Comparison of ENCODE assay signal across 11 cellular contexts in the genomic region with DNA sequence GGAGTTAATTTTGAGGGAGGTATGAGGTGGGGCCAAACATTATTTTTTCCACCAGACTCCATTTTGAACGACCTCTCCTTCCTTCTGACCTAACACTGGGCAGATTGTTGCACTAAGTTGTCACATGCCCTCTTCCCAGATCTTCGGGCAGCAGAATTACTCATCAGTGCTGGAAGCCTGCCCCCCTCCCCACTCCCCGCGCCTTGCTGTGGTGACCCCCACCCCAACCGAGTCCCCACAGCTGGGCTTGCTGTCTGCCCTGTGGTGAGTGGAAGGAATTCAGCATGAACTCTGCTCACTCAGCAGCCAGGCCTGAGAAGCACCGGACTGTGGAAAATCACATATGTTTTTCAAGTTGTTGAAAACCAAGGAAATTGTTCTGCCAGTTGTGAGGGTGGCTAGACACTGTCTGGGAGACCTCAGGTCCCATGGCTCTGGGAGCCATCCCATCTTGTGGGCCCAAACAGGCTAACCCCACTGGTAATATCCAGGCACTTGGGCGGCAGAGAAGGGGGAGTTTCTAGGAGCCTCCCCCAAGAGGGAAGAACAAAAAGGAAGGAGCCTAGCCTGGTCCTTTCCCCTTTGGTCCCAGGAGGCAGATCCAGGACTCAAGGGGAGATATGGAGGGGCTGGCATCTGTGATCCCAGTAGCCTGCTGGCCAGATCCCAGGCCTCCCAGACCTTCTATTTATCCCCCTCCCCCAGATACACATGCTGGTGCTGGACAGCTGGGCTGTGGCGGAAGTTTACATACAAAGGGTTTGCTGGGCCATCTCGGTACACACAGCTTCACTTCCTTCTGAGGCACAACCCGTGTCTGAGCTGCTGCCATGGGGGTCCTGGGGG. TPM values are rescaled to one million over a fixed set of nuclear protein-coding genes. Genes with fewer than 3 reads are reported as not detected.
DNase-seq lines count a peak whose midpoint lies in the region; ATAC-seq, FAIRE-seq and TF ChIP-seq lines count a peak whose summit lies in the region.
"Had no signal": no experiment of that assay in that cellular context is flagged by ENCODE, and none has a peak within 500 bp of the region (broad histone marks: within the 10 kb centered on the region; RNA-seq: fewer than 3 reads in every experiment).

No MANE protein-coding gene starts in this region.

- no peaks in the 10 kb centered on the region for H3K4me1 ChIP-seq in adrenal gland (replicated peaks in 1 of 2)
- H3K4me1 ChIP-seq in hepatocyte (ENCODE audit: insufficient read depth): peaks cover 12% of the 10 kb centered on the region
- peaks cover 26% of the 10 kb centered on the region for H3K4me1 ChIP-seq in stomach smooth muscle (ENCODE audit: control insufficient read depth, insufficient read depth, low read length)

- DNase-seq in GM12891 (ENCODE audit: insufficient read length, low spot score) (no peak), adrenal gland (peak in 2 of 7 donors; percentile 49 to 50), hepatocyte (ENCODE audit: low spot score) (peak; percentile 59), ACHN (no peak), NCI-H1105 treated with DMSO at 0.1 percent for 48 hours (lab: John Stamatoyannopoulos, UW) (no peak)
- no peak for DNase-seq in activated T-cell treated with anti-CD3 and anti-CD28 coated beads, Interleukin-2, amount 50 U/mL, for 1 hour
- DNase-seq: NCI-H146 had no signal

- 54 to 62% (median 60%) methylated on average over 7 to 10 of the region's 10 CpGs for WGBS in adrenal gland, 4 donors
- WGBS in hepatocyte (ENCODE audit: low lambda C conversion rate, missing lambda C conversion rate): 73% methylated on average over 10 of the region's 10 CpGs

- H3K9me3 ChIP-seq in adrenal gland (replicated peaks in 1 of 3): no peaks in the 10 kb centered on the region
- H3K9me3 ChIP-seq in hepatocyte (ENCODE audit: low read depth): no peaks in the 10 kb centered on the region
- no peaks in the 10 kb centered on the region for H3K9me3 ChIP-seq in stomach smooth muscle (ENCODE audit: control insufficient read depth in 2 of 2, low read length in 2 of 2)
- H3K9me3 ChIP-seq: neutrophil had no signal

- intact Hi-C loops in adrenal gland (cut with DNase I): no loop called here

- H3K27ac ChIP-seq in adrenal gland (peak overlapping the region in 3 of 5 donors; percentile 7 to 85 (median 68)), hepatocyte (peak overlapping the region; percentile 78), stomach smooth muscle (ENCODE audit: low read length) (peak overlapping the region; percentile 24)
- H3K27ac ChIP-seq: neutrophil, VCaP had no signal

- H4K20me1 ChIP-seq in hepatocyte (ENCODE audit: insufficient read depth, poor library complexity, severe bottlenecking): no peaks in the 10 kb centered on the region

- no peak for ATAC-seq in HG02884 (IDR thresholded peaks at IDR 0.05; ENCODE audit: unreplicated experiment)

- H3K4me2 ChIP-seq in hepatocyte: no peak overlapping the region

- no peaks in the 10 kb centered on the region for H3K9me2 ChIP-seq in hepatocyte (replicated peaks; ENCODE audit: insufficient read depth)

- H3K27me3 ChIP-seq in adrenal gland (no peaks in the 10 kb centered on the region), hepatocyte (peaks cover 8% of the 10 kb centered on the region), stomach smooth muscle (ENCODE audit: control insufficient read depth in 1 of 2, insufficient read depth in 2 of 2, low read length in 2 of 2) (peaks cover 1 to 13% of the 10 kb centered on the region in 2 donors)

- peak; percentile 65 for FAIRE-seq in GM12891 (lab: Jason Lieb, UNC)

- H2AFZ ChIP-seq in hepatocyte: no peak overlapping the region

- H3K36me3 ChIP-seq in adrenal gland (replicated peaks in 1 of 2): no peaks in the 10 kb centered on the region
- H3K36me3 ChIP-seq in hepatocyte (replicated peaks; ENCODE audit: insufficient read depth, low read depth): no peaks in the 10 kb centered on the region
- H3K36me3 ChIP-seq in stomach smooth muscle (ENCODE audit: control insufficient read depth in 2 of 2, insufficient read depth in 2 of 2, low read length in 2 of 2): no peaks in the 10 kb centered on the region
- H3K36me3 ChIP-seq: neutrophil had no signal

- peaks cover 2% of the 10 kb centered on the region for H3K79me2 ChIP-seq in hepatocyte

- no peak overlapping the region for H3K9ac ChIP-seq in stomach smooth muscle (ENCODE audit: low read length in 2 of 2)

- TF ChIP-seq POLR2A in GM12891 (IDR thresholded peaks at IDR 0.05; ENCODE audit: low read depth, low read length) (no peak), adrenal gland (IDR thresholded peaks at IDR 0.05) (no peak)

- no peak overlapping the region for H3K4me3 ChIP-seq in adrenal gland
- H3K4me3 ChIP-seq in hepatocyte: no peak overlapping the region
- no peak overlapping the region for H3K4me3 ChIP-seq in stomach smooth muscle (ENCODE audit: low read length in 2 of 2)

- TF ChIP-seq CTCF in adrenal gland (IDR thresholded peaks at IDR 0.05): no peak
- TF ChIP-seq CTCF in hepatocyte (IDR thresholded peaks at IDR 0.05; ENCODE audit: poor library complexity): no peak

- in situ Hi-C loops in ACHN (cut with HindIII; ENCODE audit: low pct_ligation_motif_present, low pct_unique_long_range_greater_than_20kb, low sequenced_read_pairs): no loop called here

TF ChIP-seq in GM12891, 5 proteins besides CTCF, POLR2A, EP300 and RAD21:
- TF ChIP-seq POU2F2 (IDR thresholded peaks at IDR 0.05; ENCODE audit: low read depth, low read length): no peak
- no peak for TF ChIP-seq POLR2AphosphoS5 (IDR thresholded peaks at IDR 0.05; ENCODE audit: low read depth, low read length)
- no peak for TF ChIP-seq SPI1 (IDR thresholded peaks at IDR 0.05; ENCODE audit: low read depth, low read length)
- TF ChIP-seq PAX5 (IDR thresholded peaks at IDR 0.05; ENCODE audit: insufficient read depth, low read length, severe bottlenecking): no peak
- TF ChIP-seq TAF1 (IDR thresholded peaks at IDR 0.05; ENCODE audit: low read depth, low read length): no peak

RNA-seq across cellular contexts. Expression of gene AEBP1, which starts 3.5 kb away (rescaled TPM):
- polyA plus RNA-seq in GM12891 (2012; ENCODE audit: low read depth, missing spikeins): 0.71 TPM
- total RNA-seq in adrenal gland (100 to 1,000 TPM in 6 of 8 donors, 10 to 100 TPM in 2; 64.8 to 292 (median 127) TPM), hepatocyte (12.8 and 26.7 TPM in 2 replicates)
- polyA plus RNA-seq in adrenal gland (100 to 1,000 TPM in 2 of 3 donors, 10 to 100 TPM in 1; 41.2 to 198 (median 155) TPM), hepatocyte (108 and 129 TPM in 2 replicates)

RNA-seq across cellular contexts. Expression of gene POLM, which starts 18.4 kb away (rescaled TPM):
- polyA plus RNA-seq in GM12891 (2012; ENCODE audit: low read depth, missing spikeins): 13.2 TPM
- total RNA-seq in adrenal gland: 10 to 100 TPM; 11.3 to 51.8 (median 28.2) TPM
- polyA plus RNA-seq in adrenal gland: 10 to 100 TPM in 2 of 3 donors, 1 to 10 TPM in 1; 5.4 to 38.5 (median 21.9) TPM
- 15.5 and 22.3 TPM in 2 replicates for total RNA-seq in hepatocyte
- 16.0 and 29.3 TPM in 2 replicates for polyA plus RNA-seq in hepatocyte

RNA-seq across cellular contexts. Expression of gene POLD2, which starts 22.7 kb away (rescaled TPM):
- polyA plus RNA-seq in GM12891 (2012; ENCODE audit: low read depth, missing spikeins): 117 TPM
- total RNA-seq in adrenal gland (100 to 1,000 TPM in 2 of 8 donors, 10 to 100 TPM in 6; 47.5 to 127 (median 71.7) TPM), hepatocyte (59.9 and 68.1 TPM in 2 replicates)
- polyA plus RNA-seq in adrenal gland (100 to 1,000 TPM in 1 of 3 donors, 10 to 100 TPM in 2; 89.4 to 101 (median 93.0) TPM), hepatocyte (110 and 120 TPM in 2 replicates)

RNA-seq across cellular contexts. Expression of gene PGAM2, which starts 35.3 kb away (rescaled TPM):
- polyA plus RNA-seq in GM12891 (2012; ENCODE audit: low read depth, missing spikeins): not detected
- total RNA-seq in adrenal gland (10 to 100 TPM in 1 of 8 donors, 1 to 10 TPM in 6, under 1 TPM in 1; 0.76 to 30.1 (median 4.3) TPM), hepatocyte (0.73 TPM in 1 of 2 replicates, not detected in the other)
- polyA plus RNA-seq in adrenal gland (10 to 100 TPM in 2 of 3 donors, 1 to 10 TPM in 1; 2.3 to 20.4 (median 15.8) TPM), hepatocyte (0.66 TPM in 1 of 2 replicates, not detected in the other)

RNA-seq across cellular contexts. Expression of gene MYL7, which starts 40.5 kb away (rescaled TPM):
- not detected for polyA plus RNA-seq in GM12891 (2012; ENCODE audit: low read depth, missing spikeins)
- total RNA-seq in adrenal gland (not detected), hepatocyte (0.36 and 5.2 TPM in 2 replicates)
- polyA plus RNA-seq in adrenal gland (1 to 10 TPM in 1 of 3 donors, under 1 TPM in 1, not detected in 1; 0.24 to 3.5 TPM), hepatocyte (6.9 and 8.9 TPM in 2 replicates)

Comparison
In these comparisons a context has a peak if more than half of its experiments do, and no peak if none do; other contexts are left out.
1. H3K27ac ChIP-seq: peak in every context shown above with its lines; median percentile 78 in hepatocyte; 68 in adrenal gland; 24 in stomach smooth muscle.